Comparison of ENCODE assay signal across 1 cellular context in genomic region chr7:158568974-158569857, GRCh38.
A peak's percentile ranks its signal among the peaks of the same experiment; 100 is the strongest.
TF ChIP-seq lines count a peak whose summit lies in the region.

No MANE protein-coding gene starts in this region.

TF ChIP-seq in H1, 55 proteins besides CTCF, POLR2A, EP300 and RAD21:
- TF ChIP-seq, protein P1, sequence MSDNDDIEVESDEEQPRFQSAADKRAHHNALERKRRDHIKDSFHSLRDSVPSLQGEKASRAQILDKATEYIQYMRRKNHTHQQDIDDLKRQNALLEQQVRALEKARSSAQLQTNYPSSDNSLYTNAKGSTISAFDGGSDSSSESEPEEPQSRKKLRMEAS (IDR thresholded peaks at IDR 0.05), result peak; percentile 86; the same call in 1 of the 2 replicates
- TF ChIP-seq SUZ12 (IDR thresholded peaks at IDR 0.05; ENCODE audit: low read length) (peak; percentile 7; the same call in 1 of the 2 replicates), EZH2 (IDR thresholded peaks at IDR 0.05; ENCODE audit: low read depth, low read length, severe bottlenecking) (peak; percentile 27), GABPA (IDR thresholded peaks at IDR 0.05; ENCODE audit: borderline replicate concordance, insufficient read depth, low read length) (no peak), CHD1 (IDR thresholded peaks at IDR 0.05; ENCODE audit: low read depth, low read length) (no peak), ASH2L (IDR thresholded peaks at IDR 0.05; ENCODE audit: low read length) (no peak), SIN3A (conservative IDR thresholded peaks at IDR 0.05 in 1 of 2, IDR thresholded peaks at IDR 0.05 in 1 of 2; ENCODE audit: low read depth in 1 of 2, low read length in 2 of 2) (0 out of 4 replicates have a peak, but pooled peaks of 1 of the 2 experiments have one; percentile 21), SIX5 (IDR thresholded peaks at IDR 0.05; ENCODE audit: low read depth, low read length) (no peak), E2F6 (IDR thresholded peaks at IDR 0.05) (peak; percentile 77), YY1 (IDR thresholded peaks at IDR 0.05; ENCODE audit: low read depth, low read length) (no peak)
- TF ChIP-seq, protein P2, sequence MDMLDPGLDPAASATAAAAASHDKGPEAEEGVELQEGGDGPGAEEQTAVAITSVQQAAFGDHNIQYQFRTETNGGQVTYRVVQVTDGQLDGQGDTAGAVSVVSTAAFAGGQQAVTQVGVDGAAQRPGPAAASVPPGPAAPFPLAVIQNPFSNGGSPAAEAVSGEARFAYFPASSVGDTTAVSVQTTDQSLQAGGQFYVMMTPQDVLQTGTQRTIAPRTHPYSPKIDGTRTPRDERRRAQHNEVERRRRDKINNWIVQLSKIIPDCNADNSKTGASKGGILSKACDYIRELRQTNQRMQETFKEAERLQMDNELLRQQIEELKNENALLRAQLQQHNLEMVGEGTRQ (IDR thresholded peaks at IDR 0.05; ENCODE audit: low read length), result no peak
